1 cellular context compared by ENCODE assay signal in the genomic region with DNA sequence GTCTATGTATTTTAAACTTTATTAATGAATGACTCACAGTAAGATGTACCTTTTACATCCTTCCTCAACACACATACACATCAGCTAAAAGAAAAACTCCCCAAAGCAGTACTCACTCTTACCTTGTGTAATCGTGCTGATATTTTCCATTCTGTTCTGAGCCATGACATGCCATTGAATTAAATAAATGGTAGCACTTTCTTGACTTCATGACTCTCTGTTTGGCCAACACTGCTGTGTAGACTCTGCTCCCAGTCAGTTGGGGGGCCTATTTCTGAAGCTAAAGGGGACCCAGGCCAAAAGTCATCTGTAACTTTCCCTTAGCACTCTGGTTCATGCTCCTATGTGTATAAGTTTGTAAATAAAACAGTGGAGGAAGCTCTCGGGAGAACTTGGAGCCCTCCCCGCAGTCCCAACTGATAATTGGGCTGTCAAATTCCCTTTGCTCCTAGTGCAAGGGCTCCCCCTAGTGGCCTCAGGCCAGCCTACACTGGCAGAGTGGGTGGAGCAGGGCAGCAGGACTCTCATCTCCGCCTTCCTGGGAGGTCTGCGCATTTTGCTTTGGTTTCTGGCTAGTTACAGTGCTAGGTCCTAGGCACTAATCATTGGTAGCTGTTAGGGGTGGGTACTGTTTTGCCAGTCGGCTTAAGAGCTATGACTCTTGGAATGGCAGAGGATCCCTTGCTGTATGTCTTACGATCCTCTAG.
A peak's percentile ranks its signal among the peaks of the same experiment; 100 is the strongest.
TF ChIP-seq lines count a peak whose summit lies in the region.

No MANE protein-coding gene starts in this region.

TF ChIP-seq in HepG2, 621 proteins besides CTCF, POLR2A, EP300 and RAD21 (continued from another document and continues in another):
- TF ChIP-seq, protein P1, sequence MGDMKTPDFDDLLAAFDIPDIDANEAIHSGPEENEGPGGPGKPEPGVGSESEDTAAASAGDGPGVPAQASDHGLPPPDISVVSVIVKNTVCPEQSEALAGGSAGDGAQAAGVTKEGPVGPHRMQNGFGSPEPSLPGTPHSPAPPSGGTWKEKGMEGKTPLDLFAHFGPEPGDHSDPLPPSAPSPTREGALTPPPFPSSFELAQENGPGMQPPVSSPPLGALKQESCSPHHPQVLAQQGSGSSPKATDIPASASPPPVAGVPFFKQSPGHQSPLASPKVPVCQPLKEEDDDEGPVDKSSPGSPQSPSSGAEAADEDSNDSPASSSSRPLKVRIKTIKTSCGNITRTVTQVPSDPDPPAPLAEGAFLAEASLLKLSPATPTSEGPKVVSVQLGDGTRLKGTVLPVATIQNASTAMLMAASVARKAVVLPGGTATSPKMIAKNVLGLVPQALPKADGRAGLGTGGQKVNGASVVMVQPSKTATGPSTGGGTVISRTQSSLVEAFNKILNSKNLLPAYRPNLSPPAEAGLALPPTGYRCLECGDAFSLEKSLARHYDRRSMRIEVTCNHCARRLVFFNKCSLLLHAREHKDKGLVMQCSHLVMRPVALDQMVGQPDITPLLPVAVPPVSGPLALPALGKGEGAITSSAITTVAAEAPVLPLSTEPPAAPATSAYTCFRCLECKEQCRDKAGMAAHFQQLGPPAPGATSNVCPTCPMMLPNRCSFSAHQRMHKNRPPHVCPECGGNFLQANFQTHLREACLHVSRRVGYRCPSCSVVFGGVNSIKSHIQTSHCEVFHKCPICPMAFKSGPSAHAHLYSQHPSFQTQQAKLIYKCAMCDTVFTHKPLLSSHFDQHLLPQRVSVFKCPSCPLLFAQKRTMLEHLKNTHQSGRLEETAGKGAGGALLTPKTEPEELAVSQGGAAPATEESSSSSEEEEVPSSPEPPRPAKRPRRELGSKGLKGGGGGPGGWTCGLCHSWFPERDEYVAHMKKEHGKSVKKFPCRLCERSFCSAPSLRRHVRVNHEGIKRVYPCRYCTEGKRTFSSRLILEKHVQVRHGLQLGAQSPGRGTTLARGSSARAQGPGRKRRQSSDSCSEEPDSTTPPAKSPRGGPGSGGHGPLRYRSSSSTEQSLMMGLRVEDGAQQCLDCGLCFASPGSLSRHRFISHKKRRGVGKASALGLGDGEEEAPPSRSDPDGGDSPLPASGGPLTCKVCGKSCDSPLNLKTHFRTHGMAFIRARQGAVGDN (CRISPR knock-in tag; IDR thresholded peaks at IDR 0.05), result peak; percentile 34
- TF ChIP-seq ZFP36L2 (CRISPR knock-in tag; IDR thresholded peaks at IDR 0.05), result no peak
- TF ChIP-seq ZNF383 (CRISPR knock-in tag; IDR thresholded peaks at IDR 0.05; ENCODE audit: borderline replicate concordance), result no peak
- no peak for TF ChIP-seq LCORL (IDR thresholded peaks at IDR 0.05)
- peak; percentile 91 for TF ChIP-seq LCORL (CRISPR knock-in tag; IDR thresholded peaks at IDR 0.05)
- no peak for TF ChIP-seq NR2C2 (CRISPR knock-in tag; IDR thresholded peaks at IDR 0.05; ENCODE audit: borderline replicate concordance)
- TF ChIP-seq, protein P2, sequence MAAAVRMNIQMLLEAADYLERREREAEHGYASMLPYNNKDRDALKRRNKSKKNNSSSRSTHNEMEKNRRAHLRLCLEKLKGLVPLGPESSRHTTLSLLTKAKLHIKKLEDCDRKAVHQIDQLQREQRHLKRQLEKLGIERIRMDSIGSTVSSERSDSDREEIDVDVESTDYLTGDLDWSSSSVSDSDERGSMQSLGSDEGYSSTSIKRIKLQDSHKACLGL (CRISPR knock-in tag; IDR thresholded peaks at IDR 0.05), result no peak
- TF ChIP-seq SRY (CRISPR knock-in tag; IDR thresholded peaks at IDR 0.05), result no peak
- TF ChIP-seq ZKSCAN5 (CRISPR knock-in tag; IDR thresholded peaks at IDR 0.05), result no peak
- TF ChIP-seq ZNF775 (CRISPR knock-in tag; IDR thresholded peaks at IDR 0.05; ENCODE audit: borderline replicate concordance), result no peak
- no peak for TF ChIP-seq AHR (CRISPR knock-in tag; IDR thresholded peaks at IDR 0.05)
- TF ChIP-seq ZNF432 (CRISPR knock-in tag; IDR thresholded peaks at IDR 0.05; ENCODE audit: borderline replicate concordance), result no peak
- TF ChIP-seq PHF5A (CRISPR knock-in tag; IDR thresholded peaks at IDR 0.05; ENCODE audit: low read depth, unreplicated experiment), result no peak
- TF ChIP-seq ZNF317 (CRISPR knock-in tag; IDR thresholded peaks at IDR 0.05), result no peak
- TF ChIP-seq PAWR (CRISPR knock-in tag; IDR thresholded peaks at IDR 0.05; ENCODE audit: borderline replicate concordance), result no peak
- no peak for TF ChIP-seq SKI (IDR thresholded peaks at IDR 0.05; ENCODE audit: partially characterized antibody)
- TF ChIP-seq U2AF1 (optimal IDR thresholded peaks at IDR 0.05; ENCODE audit: low read depth, low read length), result no peak
- no peak for TF ChIP-seq NFRKB (IDR thresholded peaks at IDR 0.05)
- no peak for TF ChIP-seq ZNF530 (CRISPR knock-in tag; IDR thresholded peaks at IDR 0.05; ENCODE audit: low read depth)
- TF ChIP-seq ZNF572 (CRISPR knock-in tag; IDR thresholded peaks at IDR 0.05), result no peak
- TF ChIP-seq MYC (CRISPR knock-in tag; IDR thresholded peaks at IDR 0.05; ENCODE audit: borderline replicate concordance), result no peak
- no peak for TF ChIP-seq ZSCAN29 (CRISPR knock-in tag; conservative IDR thresholded peaks at IDR 0.05)
- TF ChIP-seq ZNF30 (CRISPR knock-in tag; IDR thresholded peaks at IDR 0.05), result no peak
- TF ChIP-seq HOXD1 (CRISPR knock-in tag; IDR thresholded peaks at IDR 0.05), result no peak
- peak; percentile 37; the same call in 1 of the 2 replicates for TF ChIP-seq TGIF2 (CRISPR knock-in tag; IDR thresholded peaks at IDR 0.05)
- no peak for TF ChIP-seq IRX3 (CRISPR knock-in tag; IDR thresholded peaks at IDR 0.05; ENCODE audit: borderline replicate concordance, low read depth)
- TF ChIP-seq, protein P3, sequence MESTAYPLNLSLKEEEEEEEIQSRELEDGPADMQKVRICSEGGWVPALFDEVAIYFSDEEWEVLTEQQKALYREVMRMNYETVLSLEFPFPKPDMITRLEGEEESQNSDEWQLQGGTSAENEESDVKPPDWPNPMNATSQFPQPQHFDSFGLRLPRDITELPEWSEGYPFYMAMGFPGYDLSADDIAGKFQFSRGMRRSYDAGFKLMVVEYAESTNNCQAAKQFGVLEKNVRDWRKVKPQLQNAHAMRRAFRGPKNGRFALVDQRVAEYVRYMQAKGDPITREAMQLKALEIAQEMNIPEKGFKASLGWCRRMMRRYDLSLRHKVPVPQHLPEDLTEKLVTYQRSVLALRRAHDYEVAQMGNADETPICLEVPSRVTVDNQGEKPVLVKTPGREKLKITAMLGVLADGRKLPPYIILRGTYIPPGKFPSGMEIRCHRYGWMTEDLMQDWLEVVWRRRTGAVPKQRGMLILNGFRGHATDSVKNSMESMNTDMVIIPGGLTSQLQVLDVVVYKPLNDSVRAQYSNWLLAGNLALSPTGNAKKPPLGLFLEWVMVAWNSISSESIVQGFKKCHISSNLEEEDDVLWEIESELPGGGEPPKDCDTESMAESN (CRISPR knock-in tag; conservative IDR thresholded peaks at IDR 0.05), result no peak
- no peak for TF ChIP-seq ZIK1 (CRISPR knock-in tag; IDR thresholded peaks at IDR 0.05; ENCODE audit: borderline replicate concordance, low read depth)
- TF ChIP-seq MXD4 (CRISPR knock-in tag; IDR thresholded peaks at IDR 0.05), result no peak
- TF ChIP-seq ZSCAN22 (CRISPR knock-in tag; IDR thresholded peaks at IDR 0.05), result no peak
- TF ChIP-seq ZNF800 (CRISPR knock-in tag; IDR thresholded peaks at IDR 0.05), result no peak
- no peak for TF ChIP-seq NPAS2 (CRISPR knock-in tag; IDR thresholded peaks at IDR 0.05; ENCODE audit: borderline replicate concordance)
- no peak; the same call in 1 of the 2 replicates for TF ChIP-seq NR2F2 (IDR thresholded peaks at IDR 0.05; ENCODE audit: borderline replicate concordance, low read depth)
- TF ChIP-seq, protein P4, sequence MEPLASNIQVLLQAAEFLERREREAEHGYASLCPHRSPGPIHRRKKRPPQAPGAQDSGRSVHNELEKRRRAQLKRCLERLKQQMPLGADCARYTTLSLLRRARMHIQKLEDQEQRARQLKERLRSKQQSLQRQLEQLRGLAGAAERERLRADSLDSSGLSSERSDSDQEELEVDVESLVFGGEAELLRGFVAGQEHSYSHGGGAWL (CRISPR knock-in tag; IDR thresholded peaks at IDR 0.05), result no peak
- TF ChIP-seq, protein P5, sequence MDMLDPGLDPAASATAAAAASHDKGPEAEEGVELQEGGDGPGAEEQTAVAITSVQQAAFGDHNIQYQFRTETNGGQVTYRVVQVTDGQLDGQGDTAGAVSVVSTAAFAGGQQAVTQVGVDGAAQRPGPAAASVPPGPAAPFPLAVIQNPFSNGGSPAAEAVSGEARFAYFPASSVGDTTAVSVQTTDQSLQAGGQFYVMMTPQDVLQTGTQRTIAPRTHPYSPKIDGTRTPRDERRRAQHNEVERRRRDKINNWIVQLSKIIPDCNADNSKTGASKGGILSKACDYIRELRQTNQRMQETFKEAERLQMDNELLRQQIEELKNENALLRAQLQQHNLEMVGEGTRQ (IDR thresholded peaks at IDR 0.05; ENCODE audit: low read depth, low read length), result no peak
- TF ChIP-seq, protein P5 (CRISPR knock-in tag; IDR thresholded peaks at IDR 0.05; ENCODE audit: borderline replicate concordance), result no peak
- TF ChIP-seq PRDM4 (CRISPR knock-in tag; IDR thresholded peaks at IDR 0.05; ENCODE audit: borderline replicate concordance), result no peak
- TF ChIP-seq, protein P6, sequence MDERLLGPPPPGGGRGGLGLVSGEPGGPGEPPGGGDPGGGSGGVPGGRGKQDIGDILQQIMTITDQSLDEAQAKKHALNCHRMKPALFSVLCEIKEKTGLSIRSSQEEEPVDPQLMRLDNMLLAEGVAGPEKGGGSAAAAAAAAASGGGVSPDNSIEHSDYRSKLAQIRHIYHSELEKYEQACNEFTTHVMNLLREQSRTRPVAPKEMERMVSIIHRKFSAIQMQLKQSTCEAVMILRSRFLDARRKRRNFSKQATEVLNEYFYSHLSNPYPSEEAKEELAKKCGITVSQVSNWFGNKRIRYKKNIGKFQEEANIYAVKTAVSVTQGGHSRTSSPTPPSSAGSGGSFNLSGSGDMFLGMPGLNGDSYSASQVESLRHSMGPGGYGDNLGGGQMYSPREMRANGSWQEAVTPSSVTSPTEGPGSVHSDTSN (CRISPR knock-in tag; IDR thresholded peaks at IDR 0.05), result peak; percentile 27; the same call in 1 of the 2 replicates
- TF ChIP-seq CREB1 (IDR thresholded peaks at IDR 0.05), result no peak
- peak; percentile 59; the same call in 1 of the 2 replicates for TF ChIP-seq CREB1 (CRISPR knock-in tag; IDR thresholded peaks at IDR 0.05)
- TF ChIP-seq SAP130 (CRISPR knock-in tag; IDR thresholded peaks at IDR 0.05; ENCODE audit: low read depth), result peak; percentile 40; the same call in 1 of the 2 replicates
- no peak for TF ChIP-seq ZNF644 (CRISPR knock-in tag; IDR thresholded peaks at IDR 0.05; ENCODE audit: low read depth)
- no peak for TF ChIP-seq PPARG (CRISPR knock-in tag; conservative IDR thresholded peaks at IDR 0.05)
- no peak for TF ChIP-seq NFKBIZ (CRISPR knock-in tag; IDR thresholded peaks at IDR 0.05)
- TF ChIP-seq NFE2 (CRISPR knock-in tag; IDR thresholded peaks at IDR 0.05), result no peak
- TF ChIP-seq AKAP8 (CRISPR knock-in tag; IDR thresholded peaks at IDR 0.05), result no peak
- no peak for TF ChIP-seq PTBP1 (IDR thresholded peaks at IDR 0.05; ENCODE audit: low read depth, low read length, poor library complexity, severe bottlenecking)
- TF ChIP-seq NR1H2 (CRISPR knock-in tag; IDR thresholded peaks at IDR 0.05; ENCODE audit: borderline replicate concordance, low read depth), result no peak
- TF ChIP-seq SRF (IDR thresholded peaks at IDR 0.05; ENCODE audit: low read depth, low read length), result no peak
- no peak for TF ChIP-seq ZNF329 (CRISPR knock-in tag; IDR thresholded peaks at IDR 0.05; ENCODE audit: low read depth)
- no peak for TF ChIP-seq ZNF567 (CRISPR knock-in tag; IDR thresholded peaks at IDR 0.05; ENCODE audit: borderline replicate concordance)
- no peak for TF ChIP-seq ZNF484 (CRISPR knock-in tag; IDR thresholded peaks at IDR 0.05; ENCODE audit: borderline replicate concordance, low read depth)
- peak; percentile 23 for TF ChIP-seq TEAD3 (CRISPR knock-in tag; optimal IDR thresholded peaks at IDR 0.05; ENCODE audit: borderline replicate concordance)
- TF ChIP-seq KLF12 (CRISPR knock-in tag; IDR thresholded peaks at IDR 0.05; ENCODE audit: borderline replicate concordance), result no peak
- no peak for TF ChIP-seq ATF3 (CRISPR knock-in tag; IDR thresholded peaks at IDR 0.05)
- no peak for TF ChIP-seq ZFP1 (CRISPR knock-in tag; IDR thresholded peaks at IDR 0.05)
- TF ChIP-seq FOXP1 (IDR thresholded peaks at IDR 0.05), result no peak
- 0 out of 2 replicates have a peak, but pooled peaks have one; percentile 4 for TF ChIP-seq FOXP1 (CRISPR knock-in tag; IDR thresholded peaks at IDR 0.05)
